14 cellular contexts compared by ENCODE assay signal in genomic region chr13:44311011-44311481, GRCh38.
DNase-seq lines count a peak whose midpoint lies in the region; ATAC-seq and TF ChIP-seq lines count a peak whose summit lies in the region.
"Had no signal": no experiment of that assay in that cellular context is flagged by ENCODE, and none has a peak within 500 bp of the region (broad histone marks: within the 10 kb centered on the region; RNA-seq: fewer than 3 reads in every experiment).

No MANE protein-coding gene starts in this region.

- peaks cover 8% of the 10 kb centered on the region for H3K27me3 Mint-ChIP-seq in activated CD4-positive, alpha-beta T cell treated with anti-CD3 and anti-CD28 coated beads, Interleukin-2, amount 10 ng/mL, durations not matched to agents 7 days and 5 days

- TF ChIP-seq CTCF in epithelial cell of esophagus (IDR thresholded peaks at IDR 0.05; ENCODE audit: insufficient read depth, low read depth, low read length, missing control alignments), result no peak
- no peak for TF ChIP-seq CTCF in sigmoid colon (IDR thresholded peaks at IDR 0.05)

- peak overlapping the region; percentile 64 to 90 (median 82) for H3K27ac ChIP-seq in sigmoid colon
- H3K27ac ChIP-seq: cardiac muscle cell, WERI-Rb-1 had no signal

- H3K27ac Mint-ChIP-seq in activated CD4-positive, alpha-beta T cell treated with anti-CD3 and anti-CD28 coated beads, Interleukin-2, amount 10 ng/mL, durations not matched to agents 7 days and 5 days, result no peak overlapping the region
- H3K27ac Mint-ChIP-seq: GM23338 had no signal

- peak in 3 of 4 donors; percentile 17 to 68 (median 34) for TF ChIP-seq EP300 in sigmoid colon (IDR thresholded peaks at IDR 0.05)

- no peak overlapping the region for H3K4me3 Mint-ChIP-seq in activated CD4-positive, alpha-beta T cell treated with anti-CD3 and anti-CD28 coated beads, Interleukin-2, amount 10 ng/mL, durations not matched to agents 7 days and 5 days
- H3K4me3 Mint-ChIP-seq: CD8-positive, alpha-beta memory T cell; GM23338 had no signal

- intact Hi-C loops in sigmoid colon (cut with DNase I), result no loop called here

- H3K36me3 Mint-ChIP-seq in activated CD4-positive, alpha-beta T cell treated with anti-CD3 and anti-CD28 coated beads, Interleukin-2, amount 10 ng/mL, durations not matched to agents 7 days and 5 days (ENCODE audit: low read depth), result no peaks in the 10 kb centered on the region
- H3K36me3 Mint-ChIP-seq: CD8-positive, alpha-beta memory T cell had no signal

- no peaks in the 10 kb centered on the region for H3K27me3 ChIP-seq in sigmoid colon
- H3K27me3 ChIP-seq: cardiac muscle cell had no signal

- DNase-seq in HPDE6-E6E7 (ENCODE audit: extremely low spot score) (peak; percentile 15), NCI-H446 (lab: John Stamatoyannopoulos, UW) (peak; percentile 84 to 92), epithelial cell of esophagus (ENCODE audit: low read depth) (peak; percentile 97), sigmoid colon (peak; percentile 85), HuH-7 (ENCODE audit: low spot score) (no peak), mesenteric fat pad (ENCODE audit: low spot score) (no peak)
- DNase-seq in activated CD4-positive, alpha-beta T cell treated with anti-CD3 and anti-CD28 coated beads, Interleukin-2, amount 10 ng/mL, durations not matched to agents 7 days and 5 days, result no peak
- DNase-seq: activated T-cell treated with anti-CD3 and anti-CD28 coated beads, Interleukin-2, amount 50 U/mL, for 1 hour; CD8-positive, alpha-beta memory T cell; SIG-M5; WERI-Rb-1 had no signal

- no peaks in the 10 kb centered on the region for H3K36me3 ChIP-seq in sigmoid colon
- H3K36me3 ChIP-seq: cardiac muscle cell, WERI-Rb-1 had no signal

- WGBS in sigmoid colon, 2 donors, result 62 to 73% methylated on average over 2 of the region's 2 CpGs

- peaks cover 0 to 75% (median 59%) of the 10 kb centered on the region in 4 donors for H3K4me1 ChIP-seq in sigmoid colon

- no peak for TF ChIP-seq POLR2A in sigmoid colon (IDR thresholded peaks at IDR 0.05)

- ATAC-seq in GM18873 (IDR thresholded peaks at IDR 0.05; ENCODE audit: low FRiP score, unreplicated experiment), result no peak
- ATAC-seq: GM23338 had no signal

- H3K9me3 Mint-ChIP-seq in activated CD4-positive, alpha-beta T cell treated with anti-CD3 and anti-CD28 coated beads, Interleukin-2, amount 10 ng/mL, durations not matched to agents 7 days and 5 days, result no peaks in the 10 kb centered on the region
- H3K9me3 Mint-ChIP-seq: CD8-positive, alpha-beta memory T cell; GM23338 had no signal

- H3K4me1 Mint-ChIP-seq in activated CD4-positive, alpha-beta T cell treated with anti-CD3 and anti-CD28 coated beads, Interleukin-2, amount 10 ng/mL, durations not matched to agents 7 days and 5 days, result peaks cover 15% of the 10 kb centered on the region
- H3K4me1 Mint-ChIP-seq: CD8-positive, alpha-beta memory T cell had no signal

- no peaks in the 10 kb centered on the region for H3K9me3 ChIP-seq in sigmoid colon

- H3K4me3 ChIP-seq in epithelial cell of esophagus (ENCODE audit: low read length), result no peak overlapping the region
- no peak overlapping the region for H3K4me3 ChIP-seq in sigmoid colon
- H3K4me3 ChIP-seq: cardiac muscle cell, GM23338 had no signal

- POLR2A ChIA-PET in activated CD4-positive, alpha-beta T cell treated with anti-CD3 and anti-CD28 coated beads, Interleukin-2, amount 10 ng/mL, durations not matched to agents 7 days and 5 days (lab: Charles Lee), result no interaction called here

- CTCF ChIA-PET in activated CD4-positive, alpha-beta T cell treated with anti-CD3 and anti-CD28 coated beads, Interleukin-2, amount 10 ng/mL, durations not matched to agents 7 days and 5 days (lab: Charles Lee), result interaction anchor here (0.5 to 0.6 kb wide), 2 partner anchors 323 to 771 kb away, joined by 3 read pairs; no protein-coding TSS in a partner anchor

Comparison
In these comparisons a context has a peak if more than half of its experiments do, and no peak if none do; other contexts are left out.
1. DNase-seq: peak in HPDE6-E6E7 (single experiment), NCI-H446 (2 of 2), epithelial cell of esophagus (single experiment) and sigmoid colon (single experiment); none in HuH-7 (single experiment), mesenteric fat pad (single experiment) and activated CD4-positive, alpha-beta T cell treated with anti-CD3 and anti-CD28 coated beads, Interleukin-2, amount 10 ng/mL, durations not matched to agents 7 days and 5 days (single experiment).